Comparison of ENCODE assay signal across 8 cellular contexts in the genomic region with DNA sequence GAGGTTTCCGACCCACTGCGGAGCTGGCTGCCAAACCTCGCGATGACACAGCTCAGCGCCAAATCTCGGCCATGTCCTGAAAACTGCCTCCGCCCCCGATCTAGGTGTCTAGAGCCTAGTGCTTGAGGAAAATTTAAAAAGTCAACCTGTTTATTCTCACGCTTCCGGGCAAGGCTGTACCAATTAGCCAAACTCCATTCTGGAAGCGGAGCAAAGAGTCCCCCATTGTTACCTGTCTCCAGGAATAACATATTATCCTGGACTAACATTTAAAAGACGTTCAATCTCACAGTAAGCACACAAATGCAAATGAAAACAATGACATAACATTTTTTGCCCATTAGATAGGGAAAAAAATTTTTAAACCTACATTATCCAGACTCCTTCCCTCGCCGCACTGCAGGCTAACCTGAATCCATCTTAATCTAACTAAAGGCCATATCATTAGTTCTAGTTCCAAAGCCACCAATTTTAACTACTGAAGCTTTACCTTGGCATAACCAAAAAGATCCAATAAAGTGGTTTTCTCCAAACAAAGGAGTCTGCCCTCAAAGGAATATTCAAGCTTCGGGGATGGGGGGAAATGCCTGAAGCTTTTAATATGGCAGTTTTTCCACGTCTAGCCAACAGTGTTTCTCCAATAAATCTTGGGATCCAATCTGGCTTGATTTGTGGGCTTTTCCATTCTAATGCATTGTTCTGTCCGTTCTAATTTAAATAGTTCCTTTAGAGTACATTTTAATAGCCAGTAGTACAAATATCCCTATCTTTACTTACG. TPM values are rescaled to one million over a fixed set of nuclear protein-coding genes. Genes with fewer than 3 reads are reported as not detected.
DNase-seq lines count a peak whose midpoint lies in the region; FAIRE-seq and TF ChIP-seq lines count a peak whose summit lies in the region.

No MANE protein-coding gene starts in this region.

- peak overlapping the region; percentile 97 for H3K27ac Mint-ChIP-seq in activated CD4-positive, alpha-beta T cell treated with anti-CD3 and anti-CD28 coated beads, Interleukin-2, amount 10 ng/mL, durations not matched to agents 7 days and 5 days

- POLR2A ChIA-PET in activated CD4-positive, alpha-beta T cell treated with anti-CD3 and anti-CD28 coated beads, Interleukin-2, amount 10 ng/mL, durations not matched to agents 7 days and 5 days (lab: Charles Lee), result interaction anchor here (0.6 to 2.5 kb wide), 6 partner anchors 30 to 295 kb away, joined by 3 to 19 read pairs (median 3); a partner anchor contains a TSS

- DNase-seq in activated CD4-positive, alpha-beta T cell treated with anti-CD3 and anti-CD28 coated beads, Interleukin-2, amount 10 ng/mL, durations not matched to agents 7 days and 5 days, result no peak
- no peak for DNase-seq in activated CD4-positive, alpha-beta T cell treated with anti-CD3 and anti-CD28 coated beads for 1 hour
- no peak for DNase-seq in MM.1S
- DNase-seq in bronchial epithelial cell (ENCODE audit: low read depth), result no peak
- DNase-seq in iPS-NIHi7 (ENCODE audit: extremely low spot score), result no peak
- no peak for DNase-seq in stimulated activated CD4-positive, alpha-beta T cell treated with anti-CD3 and anti-CD28 coated beads, Interleukin-2, amount 100 ng/mL, for 48 hours
- no peak for DNase-seq in OCI-M2 (lab: John Stamatoyannopoulos, UW; ENCODE audit: unreplicated experiment)

- no peaks in the 10 kb centered on the region for H3K27me3 ChIP-seq in MM.1S (replicated peaks; ENCODE audit: insufficient read depth, low read length)
- no peaks in the 10 kb centered on the region for H3K27me3 ChIP-seq in bronchial epithelial cell (ENCODE audit: control insufficient read depth, insufficient read depth, low read length)
- no peaks in the 10 kb centered on the region for H3K27me3 ChIP-seq in muscle layer of duodenum (ENCODE audit: low read depth, low read length)

- H3K4me1 Mint-ChIP-seq in activated CD4-positive, alpha-beta T cell treated with anti-CD3 and anti-CD28 coated beads, Interleukin-2, amount 10 ng/mL, durations not matched to agents 7 days and 5 days, result peaks cover 26% of the 10 kb centered on the region

- no peaks in the 10 kb centered on the region for H3K9me3 Mint-ChIP-seq in activated CD4-positive, alpha-beta T cell treated with anti-CD3 and anti-CD28 coated beads, Interleukin-2, amount 10 ng/mL, durations not matched to agents 7 days and 5 days

- H3K9me3 ChIP-seq in MM.1S (replicated peaks; ENCODE audit: insufficient read depth, low read length) (no peaks in the 10 kb centered on the region), muscle layer of duodenum (ENCODE audit: control insufficient read depth in 1 of 2, low read length in 2 of 2) (no peaks in the 10 kb centered on the region)

- peak overlapping the region; percentile 97; the same call in 1 of the 2 replicates for H3K27ac ChIP-seq in MM.1S (ENCODE audit: low read length)
- peak overlapping the region; percentile 82 for H3K27ac ChIP-seq in muscle layer of duodenum (ENCODE audit: low read length)

- no peaks in the 10 kb centered on the region for H3K27me3 Mint-ChIP-seq in activated CD4-positive, alpha-beta T cell treated with anti-CD3 and anti-CD28 coated beads, Interleukin-2, amount 10 ng/mL, durations not matched to agents 7 days and 5 days

- peaks cover 10% of the 10 kb centered on the region; the same call in 1 of the 2 replicates for H3F3A ChIP-seq in MM.1S (ENCODE audit: insufficient read depth, low read length)

- H3K36me3 Mint-ChIP-seq in activated CD4-positive, alpha-beta T cell treated with anti-CD3 and anti-CD28 coated beads, Interleukin-2, amount 10 ng/mL, durations not matched to agents 7 days and 5 days (ENCODE audit: low read depth), result peaks cover 27% of the 10 kb centered on the region

- CTCF ChIA-PET in activated CD4-positive, alpha-beta T cell treated with anti-CD3 and anti-CD28 coated beads, Interleukin-2, amount 10 ng/mL, durations not matched to agents 7 days and 5 days (lab: Charles Lee), result interaction anchor here (0.9 to 1.5 kb wide), 6 partner anchors 10 to 148 kb away, joined by 3 to 8 read pairs (median 4); no protein-coding TSS in a partner anchor

- H3K4me1 ChIP-seq in MM.1S (ENCODE audit: low read length) (peaks cover 3% of the 10 kb centered on the region; the same call in 1 of the 2 replicates), muscle layer of duodenum (ENCODE audit: control insufficient read depth in 1 of 2, insufficient read depth in 2 of 2, low read length in 2 of 2) (peaks cover 0 to 22% of the 10 kb centered on the region in 2 donors)

- H3K4me3 Mint-ChIP-seq in activated CD4-positive, alpha-beta T cell treated with anti-CD3 and anti-CD28 coated beads, Interleukin-2, amount 10 ng/mL, durations not matched to agents 7 days and 5 days, result peak overlapping the region; percentile 78

- no peak for FAIRE-seq in bronchial epithelial cell (lab: Jason Lieb, UNC)

- H2AFZ ChIP-seq in MM.1S (ENCODE audit: low read length), result 0 out of 2 replicates have a peak overlapping the region, but pooled peaks have one; percentile 21

- 0 out of 2 replicates have a peak, but pooled peaks cover 3% of the 10 kb centered on the region for H4K20me1 ChIP-seq in MM.1S (ENCODE audit: insufficient read depth, low read length)

- H3K4me2 ChIP-seq in MM.1S (ENCODE audit: low read depth, low read length), result peak overlapping the region; percentile 91

- no peak for TF ChIP-seq CTCF in MM.1S (IDR thresholded peaks at IDR 0.05; ENCODE audit: low read length)
- TF ChIP-seq CTCF in bronchial epithelial cell (IDR thresholded peaks at IDR 0.05; ENCODE audit: insufficient read depth, low read length, severe bottlenecking), result no peak

- H3K36me3 ChIP-seq in MM.1S (replicated peaks; ENCODE audit: insufficient read depth, low read length) (no peaks in the 10 kb centered on the region; the same call in 1 of the 2 replicates), bronchial epithelial cell (ENCODE audit: control insufficient read depth, insufficient read depth, low read length) (no peaks in the 10 kb centered on the region), muscle layer of duodenum (ENCODE audit: control insufficient read depth in 1 of 2, insufficient read depth in 2 of 2, low read length in 2 of 2) (peaks cover 6 to 9% of the 10 kb centered on the region in 2 donors)

- peaks cover 55% of the 10 kb centered on the region for H3K79me2 ChIP-seq in MM.1S (ENCODE audit: low read length)

- no peaks in the 10 kb centered on the region for H3K9me2 ChIP-seq in MM.1S (replicated peaks; ENCODE audit: insufficient read depth, low read length)

- H3K4me3 ChIP-seq in MM.1S (ENCODE audit: low read length), result peak overlapping the region; percentile 77
- peak overlapping the region; percentile 36 for H3K4me3 ChIP-seq in bronchial epithelial cell (ENCODE audit: low read depth, low read length)
- peak overlapping the region; percentile 63 to 68 for H3K4me3 ChIP-seq in muscle layer of duodenum (ENCODE audit: low read depth in 1 of 2, low read length in 2 of 2)

- H3K9ac ChIP-seq in MM.1S (ENCODE audit: low read length), result peak overlapping the region; percentile 80

RNA-seq across cellular contexts. Expression of a gene that starts 1.9 kb away (rescaled TPM):
- 100 to 1,000 TPM; 235 to 251 TPM for total RNA-seq in activated CD4-positive, alpha-beta T cell treated with anti-CD3 and anti-CD28 coated beads, Interleukin-2, amount 10 ng/mL, durations not matched to agents 7 days and 5 days
- 48.4 and 84.2 TPM in 2 replicates for total RNA-seq in bronchial epithelial cell
